ENCODE assay signal across 8 cellular contexts in genomic region chr2:235495373-235496238, GRCh38. TPM values are rescaled to one million over a fixed set of nuclear protein-coding genes. Genes with fewer than 3 reads are reported as not detected.
DNase-seq lines count a peak whose midpoint lies in the region; ATAC-seq and TF ChIP-seq lines count a peak whose summit lies in the region.

No MANE protein-coding gene starts in this region.

- H3K27ac Mint-ChIP-seq in activated naive CD4-positive, alpha-beta T cell treated with anti-CD3 and anti-CD28 coated beads, Interleukin-2, amount 10 ng/mL, durations not matched to agents 7 days and 5 days, result no peak overlapping the region

- H3K27ac ChIP-seq in tibial nerve, result peak overlapping the region; percentile 37 to 88 (median 68)

- no peak for DNase-seq in activated naive CD4-positive, alpha-beta T cell treated with anti-CD3 and anti-CD28 coated beads, Interleukin-2, amount 10 ng/mL, durations not matched to agents 7 days and 5 days
- DNase-seq in activated naive CD4-positive, alpha-beta T cell (lab: John Stamatoyannopoulos, UW), result no peak
- DNase-seq in astrocyte of the spinal cord (ENCODE audit: low read depth, low spot score) (no peak), left kidney (ENCODE audit: low read depth, low spot score) (peak; percentile 44), tibial nerve (ENCODE audit: low spot score in 2 of 2) (no peak), iPS-NIHi11 (ENCODE audit: low spot score) (no peak)

- H3K36me3 ChIP-seq in tibial nerve, result no peaks in the 10 kb centered on the region

- TF ChIP-seq POLR2A in tibial nerve (IDR thresholded peaks at IDR 0.05), result no peak

- ATAC-seq in GM21528 (IDR thresholded peaks at IDR 0.05; ENCODE audit: low FRiP score, unreplicated experiment), result no peak
- no peak for ATAC-seq in GM18498 (IDR thresholded peaks at IDR 0.05; ENCODE audit: unreplicated experiment)

- peak overlapping the region; percentile 47 for H3K4me3 Mint-ChIP-seq in activated naive CD4-positive, alpha-beta T cell treated with anti-CD3 and anti-CD28 coated beads, Interleukin-2, amount 10 ng/mL, durations not matched to agents 7 days and 5 days

- H3K4me1 ChIP-seq in tibial nerve, result peaks cover 0 to 46% (median 13%) of the 10 kb centered on the region in 4 donors

- H3K4me3 ChIP-seq in astrocyte of the spinal cord (ENCODE audit: low read depth, low read length) (peak overlapping the region; percentile 53), tibial nerve (peak overlapping the region; percentile 36 to 81 (median 70))

- H3K4me1 Mint-ChIP-seq in activated naive CD4-positive, alpha-beta T cell treated with anti-CD3 and anti-CD28 coated beads, Interleukin-2, amount 10 ng/mL, durations not matched to agents 7 days and 5 days, result peaks cover 14% of the 10 kb centered on the region

- H3K36me3 Mint-ChIP-seq in activated naive CD4-positive, alpha-beta T cell treated with anti-CD3 and anti-CD28 coated beads, Interleukin-2, amount 10 ng/mL, durations not matched to agents 7 days and 5 days, result peaks cover 2% of the 10 kb centered on the region

- no peaks in the 10 kb centered on the region for H3K9me3 Mint-ChIP-seq in activated naive CD4-positive, alpha-beta T cell treated with anti-CD3 and anti-CD28 coated beads, Interleukin-2, amount 10 ng/mL, durations not matched to agents 7 days and 5 days

- peak; percentile 17 for TF ChIP-seq CTCF in astrocyte of the spinal cord (IDR thresholded peaks at IDR 0.05; ENCODE audit: low read depth, low read length)
- TF ChIP-seq CTCF in tibial nerve (IDR thresholded peaks at IDR 0.05), result no peak

- in situ Hi-C loops in astrocyte of the spinal cord (cut with HindIII; ENCODE audit: low sequenced_read_pairs), result no loop called here

- CTCF ChIA-PET in activated naive CD4-positive, alpha-beta T cell treated with anti-CD3 and anti-CD28 coated beads, Interleukin-2, amount 10 ng/mL, durations not matched to agents 7 days and 5 days (lab: Charles Lee), result no interaction called here

- peaks cover 0 to 13% (median 0%) of the 10 kb centered on the region in 4 donors for H3K9me3 ChIP-seq in tibial nerve

- no peaks in the 10 kb centered on the region for H3K27me3 ChIP-seq in tibial nerve

- TF ChIP-seq EP300 in tibial nerve (IDR thresholded peaks at IDR 0.05), result no peak

- WGBS in tibial nerve, 2 donors, result 21 to 29% methylated on average over 18 of the region's 18 CpGs

- H3K27me3 Mint-ChIP-seq in activated naive CD4-positive, alpha-beta T cell treated with anti-CD3 and anti-CD28 coated beads, Interleukin-2, amount 10 ng/mL, durations not matched to agents 7 days and 5 days, result peaks cover 87% of the 10 kb centered on the region

RNA-seq across cellular contexts. Expression of gene AGAP1, which starts 1.8 kb away (rescaled TPM):
- 10 to 100 TPM; 33.7 to 39.9 (median 35.6) TPM for total RNA-seq in tibial nerve
